In genomic region chr16:85291302-85292148, GRCh38 we compare ENCODE assay signal across 1 cellular context.
TF ChIP-seq lines count a peak whose summit lies in the region.

No MANE protein-coding gene starts in this region.

TF ChIP-seq in K562, 482 proteins besides CTCF, POLR2A, EP300 and RAD21 (continued from another document and continues in another):
- TF ChIP-seq ZNF655 (CRISPR knock-in tag; IDR thresholded peaks at IDR 0.05): no peak
- TF ChIP-seq JUNB (CRISPR knock-in tag; conservative IDR thresholded peaks at IDR 0.05): no peak
- TF ChIP-seq XRCC5 (IDR thresholded peaks at IDR 0.05; ENCODE audit: low read depth, low read length): peak; percentile 70; the same call in 1 of the 2 replicates
- 0 out of 2 replicates have a peak, but pooled peaks have one; percentile 34 for TF ChIP-seq ZNF282 (CRISPR knock-in tag; IDR thresholded peaks at IDR 0.05)
- peak; percentile 35 for TF ChIP-seq RBM22 (IDR thresholded peaks at IDR 0.05; ENCODE audit: low read depth, low read length, poor library complexity, severe bottlenecking)
- TF ChIP-seq ADNP (tag; IDR thresholded peaks at IDR 0.05): peak; percentile 88
- TF ChIP-seq GATAD2A (IDR thresholded peaks at IDR 0.05): 0 out of 2 replicates have a peak, but pooled peaks have one; percentile 57
- no peak for TF ChIP-seq RERE (CRISPR knock-in tag; IDR thresholded peaks at IDR 0.05; ENCODE audit: borderline replicate concordance)
- peak; percentile 75 for TF ChIP-seq BRD9 (IDR thresholded peaks at IDR 0.05; ENCODE audit: low read depth, partially characterized antibody)
- peak; percentile 93 for TF ChIP-seq ZFP36 (IDR thresholded peaks at IDR 0.05; ENCODE audit: low read depth, low read length, partially characterized antibody)
- TF ChIP-seq ID3 (CRISPR knock-in tag; IDR thresholded peaks at IDR 0.05): no peak
- peak; percentile 26; the same call in 1 of the 2 replicates for TF ChIP-seq ID3 (tag; IDR thresholded peaks at IDR 0.05)
- TF ChIP-seq NRF1 (conservative IDR thresholded peaks at IDR 0.05 in 1 of 2, IDR thresholded peaks at IDR 0.05 in 1 of 2): peak in 1 of 2 experiments; percentile 42; a peak in 2 of 4 replicates
- 0 out of 2 replicates have a peak, but pooled peaks have one; percentile 6 for TF ChIP-seq PHF8 (IDR thresholded peaks at IDR 0.05; ENCODE audit: borderline replicate concordance, low read length)
- no peak for TF ChIP-seq ZNF584 (CRISPR knock-in tag; IDR thresholded peaks at IDR 0.05; ENCODE audit: low read depth)
- TF ChIP-seq, protein P1, sequence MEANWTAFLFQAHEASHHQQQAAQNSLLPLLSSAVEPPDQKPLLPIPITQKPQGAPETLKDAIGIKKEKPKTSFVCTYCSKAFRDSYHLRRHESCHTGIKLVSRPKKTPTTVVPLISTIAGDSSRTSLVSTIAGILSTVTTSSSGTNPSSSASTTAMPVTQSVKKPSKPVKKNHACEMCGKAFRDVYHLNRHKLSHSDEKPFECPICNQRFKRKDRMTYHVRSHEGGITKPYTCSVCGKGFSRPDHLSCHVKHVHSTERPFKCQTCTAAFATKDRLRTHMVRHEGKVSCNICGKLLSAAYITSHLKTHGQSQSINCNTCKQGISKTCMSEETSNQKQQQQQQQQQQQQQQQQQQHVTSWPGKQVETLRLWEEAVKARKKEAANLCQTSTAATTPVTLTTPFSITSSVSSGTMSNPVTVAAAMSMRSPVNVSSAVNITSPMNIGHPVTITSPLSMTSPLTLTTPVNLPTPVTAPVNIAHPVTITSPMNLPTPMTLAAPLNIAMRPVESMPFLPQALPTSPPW (CRISPR knock-in tag; IDR thresholded peaks at IDR 0.05): peak; percentile 61
- TF ChIP-seq HDAC2 (IDR thresholded peaks at IDR 0.05): peak; percentile 95
- TF ChIP-seq PRMT5 (CRISPR knock-in tag; IDR thresholded peaks at IDR 0.05): 0 out of 2 replicates have a peak, but pooled peaks have one; percentile 33
- TF ChIP-seq RCOR1 (IDR thresholded peaks at IDR 0.05; ENCODE audit: borderline replicate concordance in 1 of 2, low read depth in 2 of 2, low read length in 2 of 2): peak in 1 of 2 experiments; percentile 48; a peak in 1 of 4 replicates
- 0 out of 2 replicates have a peak, but pooled peaks have one; percentile 42 for TF ChIP-seq NR3C1 (CRISPR knock-in tag; IDR thresholded peaks at IDR 0.05)
- TF ChIP-seq ETS2 (tag; IDR thresholded peaks at IDR 0.05; ENCODE audit: borderline replicate concordance, poor library complexity, severe bottlenecking): no peak
- 0 out of 2 replicates have a peak, but pooled peaks have one; percentile 53 for TF ChIP-seq ETV5 (CRISPR knock-in tag; IDR thresholded peaks at IDR 0.05; ENCODE audit: low read depth)
- TF ChIP-seq ZNF707 (CRISPR knock-in tag; conservative IDR thresholded peaks at IDR 0.05): 0 out of 2 replicates have a peak, but pooled peaks have one; percentile 10
- TF ChIP-seq ARID1B (IDR thresholded peaks at IDR 0.05): 0 out of 2 replicates have a peak, but pooled peaks have one; percentile 31
- TF ChIP-seq CTBP1 (IDR thresholded peaks at IDR 0.05; ENCODE audit: borderline replicate concordance): peak; percentile 43; the same call in 1 of the 2 replicates
- peak; percentile 18 for TF ChIP-seq MEIS2 (IDR thresholded peaks at IDR 0.05; ENCODE audit: partially characterized antibody)
- TF ChIP-seq MTA3 (IDR thresholded peaks at IDR 0.05; ENCODE audit: borderline replicate concordance): peak; percentile 34; the same call in 1 of the 2 replicates
- TF ChIP-seq MECOM (CRISPR knock-in tag; IDR thresholded peaks at IDR 0.05): 0 out of 2 replicates have a peak, but pooled peaks have one; percentile 22
- peak; percentile 85 for TF ChIP-seq HDGF (IDR thresholded peaks at IDR 0.05)
- peak; percentile 35 for TF ChIP-seq FIP1L1 (IDR thresholded peaks at IDR 0.05; ENCODE audit: low read depth, low read length, poor library complexity, severe bottlenecking)
- TF ChIP-seq PTBP1 (IDR thresholded peaks at IDR 0.05; ENCODE audit: low read depth, low read length): peak; percentile 68; the same call in 1 of the 2 replicates
- no peak for TF ChIP-seq NFYB (IDR thresholded peaks at IDR 0.05; ENCODE audit: extremely low read depth, insufficient read length)
- TF ChIP-seq, protein P2, sequence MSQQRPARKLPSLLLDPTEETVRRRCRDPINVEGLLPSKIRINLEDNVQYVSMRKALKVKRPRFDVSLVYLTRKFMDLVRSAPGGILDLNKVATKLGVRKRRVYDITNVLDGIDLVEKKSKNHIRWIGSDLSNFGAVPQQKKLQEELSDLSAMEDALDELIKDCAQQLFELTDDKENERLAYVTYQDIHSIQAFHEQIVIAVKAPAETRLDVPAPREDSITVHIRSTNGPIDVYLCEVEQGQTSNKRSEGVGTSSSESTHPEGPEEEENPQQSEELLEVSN (IDR thresholded peaks at IDR 0.05; ENCODE audit: borderline replicate concordance in 1 of 2, extremely low read depth in 1 of 2, insufficient read depth in 1 of 2, insufficient read length in 1 of 2, low read depth in 1 of 2, low read length in 1 of 2, poor library complexity in 1 of 2, severe bottlenecking in 1 of 2): peak in 1 of 2 experiments; percentile 32
- TF ChIP-seq UBTF (IDR thresholded peaks at IDR 0.05; ENCODE audit: borderline replicate concordance in 1 of 2, low read depth in 2 of 2, low read length in 2 of 2): no peak
- peak; percentile 96 for TF ChIP-seq SMARCA5 (IDR thresholded peaks at IDR 0.05)
- TF ChIP-seq CBX1 (IDR thresholded peaks at IDR 0.05; ENCODE audit: low read depth): peak; percentile 74; the same call in 1 of the 2 replicates
- TF ChIP-seq ETV1 (tag; conservative IDR thresholded peaks at IDR 0.05; ENCODE audit: low read depth): no peak
- peak; percentile 99 for TF ChIP-seq ZBTB7A (IDR thresholded peaks at IDR 0.05; ENCODE audit: borderline replicate concordance, control insufficient read depth, low read depth, low read length)
- TF ChIP-seq ZFX (CRISPR knock-in tag; IDR thresholded peaks at IDR 0.05): peak; percentile 84
- TF ChIP-seq, protein P3, sequence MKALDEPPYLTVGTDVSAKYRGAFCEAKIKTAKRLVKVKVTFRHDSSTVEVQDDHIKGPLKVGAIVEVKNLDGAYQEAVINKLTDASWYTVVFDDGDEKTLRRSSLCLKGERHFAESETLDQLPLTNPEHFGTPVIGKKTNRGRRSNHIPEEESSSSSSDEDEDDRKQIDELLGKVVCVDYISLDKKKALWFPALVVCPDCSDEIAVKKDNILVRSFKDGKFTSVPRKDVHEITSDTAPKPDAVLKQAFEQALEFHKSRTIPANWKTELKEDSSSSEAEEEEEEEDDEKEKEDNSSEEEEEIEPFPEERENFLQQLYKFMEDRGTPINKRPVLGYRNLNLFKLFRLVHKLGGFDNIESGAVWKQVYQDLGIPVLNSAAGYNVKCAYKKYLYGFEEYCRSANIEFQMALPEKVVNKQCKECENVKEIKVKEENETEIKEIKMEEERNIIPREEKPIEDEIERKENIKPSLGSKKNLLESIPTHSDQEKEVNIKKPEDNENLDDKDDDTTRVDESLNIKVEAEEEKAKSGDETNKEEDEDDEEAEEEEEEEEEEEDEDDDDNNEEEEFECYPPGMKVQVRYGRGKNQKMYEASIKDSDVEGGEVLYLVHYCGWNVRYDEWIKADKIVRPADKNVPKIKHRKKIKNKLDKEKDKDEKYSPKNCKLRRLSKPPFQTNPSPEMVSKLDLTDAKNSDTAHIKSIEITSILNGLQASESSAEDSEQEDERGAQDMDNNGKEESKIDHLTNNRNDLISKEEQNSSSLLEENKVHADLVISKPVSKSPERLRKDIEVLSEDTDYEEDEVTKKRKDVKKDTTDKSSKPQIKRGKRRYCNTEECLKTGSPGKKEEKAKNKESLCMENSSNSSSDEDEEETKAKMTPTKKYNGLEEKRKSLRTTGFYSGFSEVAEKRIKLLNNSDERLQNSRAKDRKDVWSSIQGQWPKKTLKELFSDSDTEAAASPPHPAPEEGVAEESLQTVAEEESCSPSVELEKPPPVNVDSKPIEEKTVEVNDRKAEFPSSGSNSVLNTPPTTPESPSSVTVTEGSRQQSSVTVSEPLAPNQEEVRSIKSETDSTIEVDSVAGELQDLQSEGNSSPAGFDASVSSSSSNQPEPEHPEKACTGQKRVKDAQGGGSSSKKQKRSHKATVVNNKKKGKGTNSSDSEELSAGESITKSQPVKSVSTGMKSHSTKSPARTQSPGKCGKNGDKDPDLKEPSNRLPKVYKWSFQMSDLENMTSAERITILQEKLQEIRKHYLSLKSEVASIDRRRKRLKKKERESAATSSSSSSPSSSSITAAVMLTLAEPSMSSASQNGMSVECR (CRISPR knock-in tag; IDR thresholded peaks at IDR 0.05): peak; percentile 16; the same call in 1 of the 2 replicates
- TF ChIP-seq SRSF1 (IDR thresholded peaks at IDR 0.05; ENCODE audit: low read depth, low read length): no peak
- peak; percentile 49; the same call in 1 of the 2 replicates for TF ChIP-seq GABPB1 (CRISPR knock-in tag; IDR thresholded peaks at IDR 0.05)
- peak; percentile 50; the same call in 1 of the 2 replicates for TF ChIP-seq POLR2G (IDR thresholded peaks at IDR 0.05; ENCODE audit: low read depth, low read length)
- peak; percentile 18; the same call in 1 of the 2 replicates for TF ChIP-seq BHLHE40 (IDR thresholded peaks at IDR 0.05; ENCODE audit: low read length)
- no peak for TF ChIP-seq ZSCAN32 (CRISPR knock-in tag; IDR thresholded peaks at IDR 0.05)
- TF ChIP-seq IRF2 (CRISPR knock-in tag; IDR thresholded peaks at IDR 0.05): peak; percentile 76; the same call in 1 of the 2 replicates
- peak; percentile 47 for TF ChIP-seq SAP30 (IDR thresholded peaks at IDR 0.05; ENCODE audit: borderline replicate concordance, insufficient read depth, low read depth, low read length, poor library complexity, severe bottlenecking)
- TF ChIP-seq ZBTB12 (CRISPR knock-in tag; IDR thresholded peaks at IDR 0.05): no peak
